8 cellular contexts compared by ENCODE assay signal in genomic region chr4:6562931-6563901, GRCh38. TPM values are rescaled to one million over a fixed set of nuclear protein-coding genes. Genes with fewer than 3 reads are reported as not detected.
DNase-seq lines count a peak whose midpoint lies in the region; ATAC-seq, FAIRE-seq and TF ChIP-seq lines count a peak whose summit lies in the region.

No MANE protein-coding gene starts in this region.

- POLR2A ChIA-PET in GM10248 (lab: Yijun Ruan, JAX): no interaction called here

- no peak overlapping the region for H3K27ac Mint-ChIP-seq in activated naive CD4-positive, alpha-beta T cell treated with anti-CD3 and anti-CD28 coated beads, Interleukin-2, amount 50 U/mL, for 72 hours
- no peak overlapping the region for H3K27ac Mint-ChIP-seq in type B pancreatic cell

- peak overlapping the region; percentile 41 for H3K4me3 ChIP-seq in bronchial epithelial cell (ENCODE audit: low read depth, low read length)

- peak overlapping the region; percentile 31 for H3K4me3 Mint-ChIP-seq in type B pancreatic cell

- H3K27me3 Mint-ChIP-seq in type B pancreatic cell: peaks cover 89% of the 10 kb centered on the region

- H3K9me3 Mint-ChIP-seq in activated naive CD4-positive, alpha-beta T cell treated with anti-CD3 and anti-CD28 coated beads, Interleukin-2, amount 50 U/mL, for 72 hours: no peaks in the 10 kb centered on the region
- H3K9me3 Mint-ChIP-seq in type B pancreatic cell: no peaks in the 10 kb centered on the region

- H3K36me3 Mint-ChIP-seq in activated naive CD4-positive, alpha-beta T cell treated with anti-CD3 and anti-CD28 coated beads, Interleukin-2, amount 50 U/mL, for 72 hours: peaks cover 0 to 4% of the 10 kb centered on the region in 2 donors
- no peaks in the 10 kb centered on the region for H3K36me3 Mint-ChIP-seq in type B pancreatic cell

- DNase-seq in activated naive CD4-positive, alpha-beta T cell treated with anti-CD3 and anti-CD28 coated beads, Interleukin-2, amount 50 U/mL, for 72 hours (ENCODE audit: low spot score in 2 of 2): no peak
- no peak for DNase-seq in activated naive CD4-positive, alpha-beta T cell treated with Interleukin-2 at 50 U/mL for 16 hours
- DNase-seq in bronchial epithelial cell (ENCODE audit: low read depth) (peak; percentile 17), left lobe of liver (ENCODE audit: low spot score) (no peak), type B pancreatic cell (ENCODE audit: extremely low spot score, unreplicated experiment) (no peak), GM10248 (ENCODE audit: extremely low spot score) (no peak), Kasumi-1 (lab: John Stamatoyannopoulos, UW) (no peak)

- CTCF ChIA-PET in GM10248 (lab: Yijun Ruan, JAX): interaction anchor here (3.8 kb wide), 1 partner anchor 16 kb away, joined by 21 read pairs; no protein-coding TSS in a partner anchor

- TF ChIP-seq CTCF in bronchial epithelial cell (IDR thresholded peaks at IDR 0.05; ENCODE audit: insufficient read depth, low read length, severe bottlenecking) (no peak), type B pancreatic cell (conservative IDR thresholded peaks at IDR 0.05) (no peak), GM10248 (IDR thresholded peaks at IDR 0.05; ENCODE audit: control extremely low read depth, extremely low read depth, low read depth, missing control alignments) (no peak)

- ATAC-seq in activated naive CD4-positive, alpha-beta T cell treated with anti-CD3 and anti-CD28 coated beads, Interleukin-2, amount 50 U/mL, for 72 hours: peak; percentile 16 to 42
- ATAC-seq in left lobe of liver (peak; percentile 44), HG02973 (IDR thresholded peaks at IDR 0.05; ENCODE audit: unreplicated experiment) (no peak)

- no peaks in the 10 kb centered on the region for H3K4me1 Mint-ChIP-seq in type B pancreatic cell (ENCODE audit: unreplicated experiment)

- H3K36me3 ChIP-seq in bronchial epithelial cell (ENCODE audit: control insufficient read depth, insufficient read depth, low read length): no peaks in the 10 kb centered on the region

- peaks cover 4% of the 10 kb centered on the region for H3K27me3 ChIP-seq in bronchial epithelial cell (ENCODE audit: control insufficient read depth, insufficient read depth, low read length)

- FAIRE-seq in bronchial epithelial cell (lab: Jason Lieb, UNC): no peak

RNA-seq across cellular contexts. Expression of gene MAN2B2, which starts 11.8 kb away (rescaled TPM):
- 10 to 100 TPM; 13.9 to 21.4 TPM for total RNA-seq in activated naive CD4-positive, alpha-beta T cell treated with anti-CD3 and anti-CD28 coated beads, Interleukin-2, amount 50 U/mL, for 72 hours
- 4.7 and 8.3 TPM in 2 replicates for total RNA-seq in bronchial epithelial cell
- total RNA-seq in left lobe of liver: 41.5 TPM
- total RNA-seq in type B pancreatic cell (ENCODE audit: low replicate concordance): 17.4 and 23.4 TPM in 2 replicates
